Comparison of ENCODE assay signal across 10 cellular contexts in the genomic region with DNA sequence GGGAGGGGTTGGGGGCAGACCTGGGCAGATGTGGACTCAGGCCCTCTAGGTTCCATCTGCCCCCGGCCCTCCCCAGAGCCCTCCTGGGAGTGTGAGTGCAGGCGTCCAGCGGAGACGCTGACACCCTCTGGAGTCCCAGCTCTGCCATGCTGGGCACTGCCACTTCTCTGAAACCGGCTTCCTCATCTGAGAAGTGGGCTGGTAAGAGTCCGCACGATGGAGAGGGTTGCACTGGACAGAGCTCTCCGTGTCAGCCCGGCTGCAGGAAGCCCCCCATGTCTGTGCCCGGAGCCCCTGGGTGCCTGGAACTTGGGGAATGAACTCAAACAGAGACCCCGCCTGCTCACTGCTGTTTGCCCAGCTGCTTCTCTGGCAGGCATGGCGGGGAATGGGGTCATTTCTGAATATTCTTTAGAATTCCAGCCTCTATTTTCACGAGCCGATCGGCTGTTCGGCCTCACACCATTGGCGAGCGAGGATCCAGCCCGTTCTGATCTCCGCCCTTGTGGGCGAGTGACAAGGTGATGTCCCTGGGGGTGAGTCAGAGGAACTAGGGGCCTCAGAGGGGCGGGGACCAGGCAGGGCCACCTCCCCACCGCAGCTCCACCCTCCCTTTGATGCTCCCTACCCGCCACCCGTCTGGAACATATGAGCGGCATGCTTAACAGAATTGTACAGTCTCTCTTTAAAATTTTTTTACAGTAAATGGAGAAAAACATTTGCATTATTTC. TPM values are rescaled to one million over a fixed set of nuclear protein-coding genes. Genes with fewer than 3 reads are reported as not detected.
DNase-seq lines count a peak whose midpoint lies in the region; ATAC-seq and TF ChIP-seq lines count a peak whose summit lies in the region.
"Had no signal": no experiment of that assay in that cellular context is flagged by ENCODE, and none has a peak within 500 bp of the region (broad histone marks: within the 10 kb centered on the region; RNA-seq: fewer than 3 reads in every experiment).

No MANE protein-coding gene starts in this region.

- DNase-seq in NT2/D1 (ENCODE audit: low read depth, low spot score) (peak; percentile 20), neural crest cell (ENCODE audit: low read depth, low spot score) (no peak), cortex of kidney (lab: John Stamatoyannopoulos, UW) (no peak), NCI-H187 (lab: John Stamatoyannopoulos, UW) (no peak), thyroid gland (no peak), cardiac septum (ENCODE audit: low spot score) (no peak)
- DNase-seq in activated T-cell treated with anti-CD3 and anti-CD28 coated beads, Interleukin-2, amount 50 U/mL, for 4 hours = peak; percentile 47
- DNase-seq: C1 segment of cervical spinal cord had no signal

- peak; percentile 98 to 99 for ATAC-seq in activated T-cell treated with anti-CD3 and anti-CD28 coated beads, Interleukin-2, amount 50 U/mL, for 4 hours

- peak overlapping the region; percentile 66 to 96 (median 90) for H3K4me2 ChIP-seq in BLaER1 treated with 17β-estradiol and CSF1 and Interleukin-3, amounts not matched to agents 10 nM and 100 nM

- peaks cover 4 to 47% (median 23%) of the 10 kb centered on the region in 11 experiments; a peak in 17 of 22 replicates for H3K27me3 ChIP-seq in BLaER1 treated with 17β-estradiol and CSF1 and Interleukin-3, amounts not matched to agents 10 nM and 100 nM
- H3K27me3 ChIP-seq in NT2/D1 (ENCODE audit: insufficient read depth, insufficient read length) (no peaks in the 10 kb centered on the region), thyroid gland (no peaks in the 10 kb centered on the region)

- peaks cover 0 to 38% (median 15%) of the 10 kb centered on the region in 11 experiments; a peak in 12 of 22 replicates for H4K20me1 ChIP-seq in BLaER1 treated with 17β-estradiol and CSF1 and Interleukin-3, amounts not matched to agents 10 nM and 100 nM

- H3K27me3 Mint-ChIP-seq in activated T-cell treated with anti-CD3 and anti-CD28 coated beads, Interleukin-2, amount 50 U/mL, for 4 hours (ENCODE audit: low read depth) = peaks cover 26% of the 10 kb centered on the region
- no peaks in the 10 kb centered on the region for H3K27me3 Mint-ChIP-seq in neural crest cell (ENCODE audit: low read depth)

- no peak overlapping the region for H3K4me3 Mint-ChIP-seq in activated T-cell treated with anti-CD3 and anti-CD28 coated beads, Interleukin-2, amount 50 U/mL, for 4 hours
- peak overlapping the region; percentile 41 for H3K4me3 Mint-ChIP-seq in neural crest cell

- WGBS in thyroid gland, 2 donors = 64 to 68% methylated on average over 18 to 26 of the region's 26 CpGs

- no peaks in the 10 kb centered on the region for H3K9me3 ChIP-seq in BLaER1 treated with 17β-estradiol and CSF1 and Interleukin-3, amounts not matched to agents 10 nM and 100 nM (replicated peaks in 1 of 11)
- H3K9me3 ChIP-seq in NT2/D1 (ENCODE audit: insufficient read depth, low read length) = no peaks in the 10 kb centered on the region
- H3K9me3 ChIP-seq in thyroid gland = no peaks in the 10 kb centered on the region
- H3K9me3 ChIP-seq: thoracic aorta had no signal

- TF ChIP-seq CTCF in neural crest cell (conservative IDR thresholded peaks at IDR 0.05) (no peak), thyroid gland (IDR thresholded peaks at IDR 0.05) (no peak)

- no peak overlapping the region for H3K27ac ChIP-seq in BLaER1 treated with 17β-estradiol and CSF1 and Interleukin-3, amounts not matched to agents 10 nM and 100 nM
- no peak overlapping the region for H3K27ac ChIP-seq in thyroid gland
- H3K27ac ChIP-seq: thoracic aorta had no signal

- H3K4me1 Mint-ChIP-seq in activated T-cell treated with anti-CD3 and anti-CD28 coated beads, Interleukin-2, amount 50 U/mL, for 4 hours (ENCODE audit: low read depth) = peaks cover 10% of the 10 kb centered on the region
- peaks cover 26% of the 10 kb centered on the region for H3K4me1 Mint-ChIP-seq in neural crest cell

- intact Hi-C loops in thyroid gland (cut with DNase I) (no loop called here), cardiac septum (cut with DNase I) (no loop called here)

- H3K27ac Mint-ChIP-seq in neural crest cell (ENCODE audit: unreplicated experiment) = no peak overlapping the region

- TF ChIP-seq POLR2A in thyroid gland (IDR thresholded peaks at IDR 0.05) = no peak

- H3K4me3 ChIP-seq in BLaER1 treated with 17β-estradiol and CSF1 and Interleukin-3, amounts not matched to agents 10 nM and 100 nM = peak overlapping the region in 1 of 10 experiments; percentile 40; a peak in 1 of 20 replicates
- H3K4me3 ChIP-seq in NT2/D1 (ENCODE audit: insufficient read length, low read depth) (peak overlapping the region; percentile 0), thyroid gland (replicated peaks in 1 of 3) (no peak overlapping the region)
- H3K4me3 ChIP-seq: thoracic aorta had no signal

- peaks cover 37 to 64% (median 56%) of the 10 kb centered on the region in 10 experiments for H3K4me1 ChIP-seq in BLaER1 treated with 17β-estradiol and CSF1 and Interleukin-3, amounts not matched to agents 10 nM and 100 nM
- peaks cover 25% of the 10 kb centered on the region for H3K4me1 ChIP-seq in NT2/D1 (ENCODE audit: insufficient read depth, insufficient read length)
- H3K4me1 ChIP-seq in thyroid gland = no peaks in the 10 kb centered on the region

- no peaks in the 10 kb centered on the region for H3K36me3 ChIP-seq in BLaER1 treated with 17β-estradiol and CSF1 and Interleukin-3, amounts not matched to agents 10 nM and 100 nM
- H3K36me3 ChIP-seq in NT2/D1 (ENCODE audit: insufficient read depth, insufficient read length, low read length) (no peaks in the 10 kb centered on the region), thyroid gland (no peaks in the 10 kb centered on the region)
- H3K36me3 ChIP-seq: thoracic aorta had no signal

- no peaks in the 10 kb centered on the region for H3K36me3 Mint-ChIP-seq in activated T-cell treated with anti-CD3 and anti-CD28 coated beads, Interleukin-2, amount 50 U/mL, for 4 hours (ENCODE audit: insufficient read depth)
- no peaks in the 10 kb centered on the region for H3K36me3 Mint-ChIP-seq in neural crest cell (ENCODE audit: low read depth)

- H3K9me3 Mint-ChIP-seq in activated T-cell treated with anti-CD3 and anti-CD28 coated beads, Interleukin-2, amount 50 U/mL, for 4 hours = no peaks in the 10 kb centered on the region
- no peaks in the 10 kb centered on the region for H3K9me3 Mint-ChIP-seq in neural crest cell

- no peak overlapping the region for H3K9ac ChIP-seq in BLaER1 treated with 17β-estradiol and CSF1 and Interleukin-3, amounts not matched to agents 10 nM and 100 nM
- H3K9ac ChIP-seq in NT2/D1 (ENCODE audit: insufficient read length, low read depth) = peak overlapping the region; percentile 6

RNA-seq across cellular contexts. Expression of a gene that starts 47.8 kb away (rescaled TPM):
- not detected for total RNA-seq in activated T-cell treated with anti-CD3 and anti-CD28 coated beads, Interleukin-2, amount 50 U/mL, for 4 hours
- total RNA-seq in neural crest cell (0.14 TPM in 1 of 2 replicates, not detected in the other), thyroid gland (under 1 TPM in 3 of 4 donors, not detected in 1; 0.33 to 0.67 (median 0.54) TPM), cardiac septum (1.0 TPM)

Comparison
In these comparisons a context has a peak if more than half of its experiments do, and no peak if none do; other contexts are left out.
1. DNase-seq: peak in NT2/D1 (single experiment) and activated T-cell treated with anti-CD3 and anti-CD28 coated beads, Interleukin-2, amount 50 U/mL, for 4 hours (single experiment); none in neural crest cell (single experiment), cortex of kidney (single experiment), NCI-H187 (0 of 2), thyroid gland (0 of 2) and cardiac septum (single experiment).